In the genomic region with DNA sequence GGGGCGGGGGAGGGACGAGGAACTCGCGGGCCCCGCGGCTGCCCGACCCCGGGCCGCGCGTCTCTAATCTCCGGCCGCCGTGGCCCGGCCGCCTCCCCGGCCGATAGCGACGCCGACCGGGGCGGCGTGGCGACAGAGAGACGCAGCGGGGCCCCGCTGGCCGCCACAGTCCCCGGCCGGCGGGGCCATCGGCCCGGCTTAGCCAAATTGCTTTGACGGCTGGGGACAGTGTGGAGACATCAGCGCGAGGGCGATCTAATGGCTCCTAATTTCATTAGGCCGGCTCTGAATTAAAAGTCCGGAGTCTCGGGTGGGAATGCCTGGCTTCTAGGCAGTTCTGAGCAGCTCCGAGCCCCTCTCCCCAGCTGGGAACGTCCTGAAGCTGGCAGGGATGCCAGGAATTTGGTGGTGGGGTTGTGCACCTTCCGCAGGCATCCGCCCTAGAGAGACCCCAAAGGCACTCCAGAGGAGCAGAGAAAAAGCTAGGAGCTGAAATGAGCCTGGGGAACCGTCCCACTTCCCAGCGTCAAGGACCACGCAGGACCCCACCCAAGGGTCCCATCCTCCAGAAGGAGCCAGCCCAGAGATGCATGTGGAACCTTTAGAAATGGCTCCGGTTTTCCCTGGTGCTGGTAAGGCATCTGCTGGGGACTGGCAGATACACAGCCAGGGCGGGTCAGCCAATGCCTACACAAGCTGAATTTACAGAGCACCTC, we compare ENCODE assay signal across 25 cellular contexts. TPM values are rescaled to one million over a fixed set of nuclear protein-coding genes. Genes with fewer than 3 reads are reported as not detected.
DNase-seq lines count a peak whose midpoint lies in the region; ATAC-seq, FAIRE-seq and TF ChIP-seq lines count a peak whose summit lies in the region.
"Had no signal": no experiment of that assay in that cellular context is flagged by ENCODE, and none has a peak within 500 bp of the region (broad histone marks: within the 10 kb centered on the region; RNA-seq: fewer than 3 reads in every experiment).

No MANE protein-coding gene starts in this region.

- no peaks in the 10 kb centered on the region for H3K4me1 ChIP-seq in endothelial cell of umbilical vein (ENCODE audit: control insufficient read depth, extremely low read depth, insufficient read depth, low read length)
- H3K4me1 ChIP-seq in lower lobe of right lung = no peaks in the 10 kb centered on the region

- H3K9me3 ChIP-seq in endothelial cell of umbilical vein (replicated peaks; ENCODE audit: control insufficient read depth, insufficient read depth, low read length) = no peaks in the 10 kb centered on the region
- H3K9me3 ChIP-seq in lower lobe of right lung = no peaks in the 10 kb centered on the region

- no peaks in the 10 kb centered on the region for H3K9me3 Mint-ChIP-seq in activated naive CD4-positive, alpha-beta T cell treated with anti-CD3 and anti-CD28 coated beads, Interleukin-2, amount 10 ng/mL, durations not matched to agents 7 days and 5 days
- H3K9me3 Mint-ChIP-seq in glutamatergic neuron (ENCODE audit: unreplicated experiment) = peaks cover 10% of the 10 kb centered on the region
- H3K9me3 Mint-ChIP-seq: activated CD4-positive, alpha-beta T cell treated with anti-CD3 and anti-CD28 coated beads, Interleukin-2, amount 10 ng/mL, durations not matched to agents 24 days and 14 days had no signal

- H3K4me3 ChIP-seq in BJ (ENCODE audit: low read depth, low read length) = peak overlapping the region; percentile 42
- H3K4me3 ChIP-seq in HFF-Myc (replicated peaks; ENCODE audit: low read depth, low read length) = peak overlapping the region; percentile 88
- H3K4me3 ChIP-seq in endothelial cell of umbilical vein (replicated peaks in 1 of 3; ENCODE audit: insufficient read depth in 1 of 3, low read depth in 1 of 3, low read length in 3 of 3) = no peak overlapping the region
- H3K4me3 ChIP-seq in lower lobe of right lung = peak overlapping the region; percentile 23

- no peak for TF ChIP-seq POLR2A in endothelial cell of umbilical vein (IDR thresholded peaks at IDR 0.05; ENCODE audit: low read depth, low read length)

- H3K36me3 ChIP-seq in BJ (ENCODE audit: control insufficient read depth, insufficient read depth, low read length) (peaks cover 30% of the 10 kb centered on the region), endothelial cell of umbilical vein (ENCODE audit: control insufficient read depth in 2 of 2, extremely low read depth in 1 of 2, insufficient read depth in 2 of 2, low read length in 2 of 2) (no peaks in the 10 kb centered on the region), lower lobe of right lung (peaks cover 5% of the 10 kb centered on the region)

- POLR2A ChIA-PET in BJ (lab: Charles Lee) (interaction anchor here (0.7 to 1.4 kb wide), 3 partner anchors 13 to 83 kb away, joined by 4 to 6 read pairs (median 4); no protein-coding TSS in a partner anchor), endothelial cell of umbilical vein (lab: Charles Lee) (no interaction called here)

- H4K20me1 ChIP-seq in endothelial cell of umbilical vein (replicated peaks; ENCODE audit: control insufficient read depth, extremely low read depth, insufficient read depth, low read length) = no peaks in the 10 kb centered on the region

- no peak for DNase-seq in BJ (ENCODE audit: low read depth)
- DNase-seq in HFF-Myc (ENCODE audit: extremely low read depth, low read depth) = no peak
- DNase-seq in endothelial cell of umbilical vein (ENCODE audit: low read depth, low spot score) = no peak
- no peak for DNase-seq in lower lobe of right lung
- DNase-seq in activated naive CD4-positive, alpha-beta T cell treated with anti-CD3 and anti-CD28 coated beads, Interleukin-2, amount 10 ng/mL, durations not matched to agents 7 days and 5 days = no peak
- no peak for DNase-seq in glutamatergic neuron
- DNase-seq in NCI-H82 (lab: John Stamatoyannopoulos, UW) = no peak
- no peak for DNase-seq in NCI-H146 (lab: John Stamatoyannopoulos, UW)
- DNase-seq: activated CD4-positive, alpha-beta T cell treated with anti-CD3 and anti-CD28 coated beads, Interleukin-2, amount 10 ng/mL, durations not matched to agents 24 days and 14 days; activated CD8-positive, alpha-beta memory T cell treated with anti-CD3 and anti-CD28 coated beads, Interleukin-2, amount 50 U/mL, for 48 hours; amygdala; cerebellar nuclear complex; DMS153; effector CD8-positive, alpha-beta T cell; hypothalamus; kidney; midbrain; NCI-H2081; nephron progenitor cell; stimulated activated CD4-positive, alpha-beta T cell treated with anti-CD3 and anti-CD28 coated beads, Interleukin-12 subunit alpha, Interleukin-12 subunit beta, amount 100 ng/mL, for 4 hours; SW 1271 had no signal

- H3K27ac Mint-ChIP-seq in activated naive CD4-positive, alpha-beta T cell treated with anti-CD3 and anti-CD28 coated beads, Interleukin-2, amount 10 ng/mL, durations not matched to agents 7 days and 5 days = no peak overlapping the region
- no peak overlapping the region for H3K27ac Mint-ChIP-seq in glutamatergic neuron (ENCODE audit: unreplicated experiment)
- H3K27ac Mint-ChIP-seq: activated CD4-positive, alpha-beta T cell treated with anti-CD3 and anti-CD28 coated beads, Interleukin-2, amount 10 ng/mL, durations not matched to agents 24 days and 14 days; nephron progenitor cell had no signal

- no peak for ATAC-seq in lower lobe of right lung

- no peak overlapping the region for H3K9ac ChIP-seq in endothelial cell of umbilical vein (replicated peaks; ENCODE audit: extremely low read depth, insufficient read depth, low read length)
- H3K9ac ChIP-seq: KMS-11 had no signal

- dilution Hi-C loops in endothelial cell of umbilical vein (cut with MboI; ENCODE audit: extremely low pct_ligation_motif_present, low sequenced_read_pairs) = no loop called here

- intact Hi-C loops in endothelial cell of umbilical vein (cut with micrococcal nuclease) = no loop called here
- intact Hi-C loops in lower lobe of right lung (cut with DNase I) = no loop called here

- H3K4me2 ChIP-seq in endothelial cell of umbilical vein (ENCODE audit: insufficient read depth, low read length) = no peak overlapping the region
- H3K4me2 ChIP-seq: KMS-11 had no signal

- no peaks in the 10 kb centered on the region for H3K4me1 Mint-ChIP-seq in activated naive CD4-positive, alpha-beta T cell treated with anti-CD3 and anti-CD28 coated beads, Interleukin-2, amount 10 ng/mL, durations not matched to agents 7 days and 5 days
- H3K4me1 Mint-ChIP-seq in glutamatergic neuron (ENCODE audit: low read depth, unreplicated experiment) = peaks cover 6% of the 10 kb centered on the region
- H3K4me1 Mint-ChIP-seq: activated CD4-positive, alpha-beta T cell treated with anti-CD3 and anti-CD28 coated beads, Interleukin-2, amount 10 ng/mL, durations not matched to agents 24 days and 14 days had no signal

- H3K27me3 ChIP-seq in BJ (ENCODE audit: control insufficient read depth, insufficient read depth, low read length) = no peaks in the 10 kb centered on the region
- peaks cover 42 to 56% of the 10 kb centered on the region in 2 experiments for H3K27me3 ChIP-seq in endothelial cell of umbilical vein (ENCODE audit: control insufficient read depth in 2 of 2, insufficient read depth in 2 of 2, low read length in 2 of 2)
- H3K27me3 ChIP-seq in lower lobe of right lung (ENCODE audit: low read depth) = peaks cover 92% of the 10 kb centered on the region

- H3K36me3 Mint-ChIP-seq in activated naive CD4-positive, alpha-beta T cell treated with anti-CD3 and anti-CD28 coated beads, Interleukin-2, amount 10 ng/mL, durations not matched to agents 7 days and 5 days = no peaks in the 10 kb centered on the region
- no peaks in the 10 kb centered on the region for H3K36me3 Mint-ChIP-seq in glutamatergic neuron (ENCODE audit: unreplicated experiment)

- no peak overlapping the region for H3K4me3 Mint-ChIP-seq in activated naive CD4-positive, alpha-beta T cell treated with anti-CD3 and anti-CD28 coated beads, Interleukin-2, amount 10 ng/mL, durations not matched to agents 7 days and 5 days
- no peak overlapping the region for H3K4me3 Mint-ChIP-seq in glutamatergic neuron (ENCODE audit: unreplicated experiment)
- H3K4me3 Mint-ChIP-seq: activated CD4-positive, alpha-beta T cell treated with anti-CD3 and anti-CD28 coated beads, Interleukin-2, amount 10 ng/mL, durations not matched to agents 24 days and 14 days had no signal

- no peak overlapping the region for H3K27ac ChIP-seq in endothelial cell of umbilical vein (ENCODE audit: insufficient read depth, low read depth, low read length)
- peak overlapping the region; percentile 67 for H3K27ac ChIP-seq in lower lobe of right lung
- H3K27ac ChIP-seq: KMS-11 had no signal

- TF ChIP-seq CTCF in BJ (IDR thresholded peaks at IDR 0.05; ENCODE audit: insufficient read depth, low read depth, low read length) (no peak), HFF-Myc (IDR thresholded peaks at IDR 0.05; ENCODE audit: low read depth, low read length, missing control alignments) (no peak), endothelial cell of umbilical vein (IDR thresholded peaks at IDR 0.05; ENCODE audit: extremely low read depth in 1 of 2, insufficient read depth in 1 of 2, low read depth in 1 of 2, low read length in 2 of 2) (no peak), lower lobe of right lung (IDR thresholded peaks at IDR 0.05) (no peak), glutamatergic neuron (IDR thresholded peaks at IDR 0.05; ENCODE audit: partially characterized antibody, unreplicated experiment) (no peak)

- CTCF ChIA-PET in BJ (lab: Yijun Ruan, JAX) = interaction anchor here (1.0 to 1.7 kb wide), 6 partner anchors 15 to 112 kb away, joined by 3 to 7 read pairs (median 4); no protein-coding TSS in a partner anchor
- CTCF ChIA-PET in endothelial cell of umbilical vein (lab: Charles Lee) = no interaction called here
- CTCF ChIA-PET in activated naive CD4-positive, alpha-beta T cell treated with anti-CD3 and anti-CD28 coated beads, Interleukin-2, amount 10 ng/mL, durations not matched to agents 7 days and 5 days (lab: Charles Lee) = interaction anchor here (0.9 kb wide), 1 partner anchor 230 kb away, joined by 3 read pairs; no protein-coding TSS in a partner anchor

- H2AFZ ChIP-seq in endothelial cell of umbilical vein (ENCODE audit: low read depth, low read length) = no peak overlapping the region

- BruUV-seq in endothelial cell of umbilical vein (replicated peaks; lab: Mats Ljungman, UMichigan) = no TSS peak

- FAIRE-seq in endothelial cell of umbilical vein (lab: Jason Lieb, UNC) = no peak
- FAIRE-seq: kidney had no signal

- H3K9me1 ChIP-seq in endothelial cell of umbilical vein (replicated peaks; ENCODE audit: control insufficient read depth, extremely low read depth, insufficient read depth, low read length) = no peaks in the 10 kb centered on the region

- H3K79me2 ChIP-seq in endothelial cell of umbilical vein (ENCODE audit: control insufficient read depth, insufficient read depth, low read length) = no peaks in the 10 kb centered on the region

- peaks cover 90% of the 10 kb centered on the region for H3K27me3 Mint-ChIP-seq in activated naive CD4-positive, alpha-beta T cell treated with anti-CD3 and anti-CD28 coated beads, Interleukin-2, amount 10 ng/mL, durations not matched to agents 7 days and 5 days
- peaks cover 54% of the 10 kb centered on the region for H3K27me3 Mint-ChIP-seq in glutamatergic neuron (ENCODE audit: unreplicated experiment)

RNA-seq across cellular contexts. Expression of a gene that starts 9.6 kb away (rescaled TPM):
- polyA plus RNA-seq in BJ (2011; rRNA removed) (29.1 and 30.8 TPM in 2 replicates), endothelial cell of umbilical vein (not detected in 2 replicates)
- 41.4 and 45.3 TPM in 2 replicates for polyA minus RNA-seq in BJ (2011; rRNA and poly(A)+ RNA removed)
- total RNA-seq in endothelial cell of umbilical vein (not detected in 2 replicates), lower lobe of right lung (15.7 TPM), glutamatergic neuron (ENCODE audit: unreplicated experiment) (not detected)
- polyA plus RNA-seq in endothelial cell of umbilical vein (2011; cell fraction: cytosol; rRNA removed) = not detected in 2 replicates
- not detected in 2 replicates for polyA plus RNA-seq in endothelial cell of umbilical vein (2011; cell fraction: nucleus; rRNA removed)
- polyA plus RNA-seq in endothelial cell of umbilical vein (2012) = not detected in 2 replicates
- polyA minus RNA-seq in endothelial cell of umbilical vein = not detected in 2 replicates
- not detected for polyA minus RNA-seq in endothelial cell of umbilical vein (2011; cell fraction: cytosol; rRNA and poly(A)+ RNA removed)
- polyA minus RNA-seq in endothelial cell of umbilical vein (2011; cell fraction: nucleus; rRNA and poly(A)+ RNA removed) = not detected in 2 replicates
- total RNA-seq: activated CD4-positive, alpha-beta T cell treated with anti-CD3 and anti-CD28 coated beads, Interleukin-2, amount 10 ng/mL, durations not matched to agents 24 days and 14 days; HT-29; kidney; NCI-H460; pulmonary artery endothelial cell had no signal

Comparison
In these comparisons a context has a peak if more than half of its experiments do, and no peak if none do; other contexts are left out.
1. H3K4me3 ChIP-seq: peak in BJ (single experiment), HFF-Myc (single experiment) and lower lobe of right lung (single experiment); none in endothelial cell of umbilical vein (0 of 3).
2. RNA of a gene that starts 9.6 kb away (total RNA-seq): 15.7 TPM in lower lobe of right lung (single experiment); not detected in endothelial cell of umbilical vein and not detected in glutamatergic neuron (single experiment); every median in the first group is over 10 times any median in the second.